Comparison of ENCODE assay signal across 2 cellular contexts in genomic region chr1:153428790-153429189, GRCh38.
TF ChIP-seq lines count a peak whose summit lies in the region.

No MANE protein-coding gene starts in this region.

TF ChIP-seq in HepG2, 621 proteins besides CTCF, POLR2A, EP300 and RAD21:
- TF ChIP-seq NFATC3 (CRISPR knock-in tag; IDR thresholded peaks at IDR 0.05): no peak
- no peak for TF ChIP-seq SNAPC2 (CRISPR knock-in tag; IDR thresholded peaks at IDR 0.05)
- no peak for TF ChIP-seq ETV5 (CRISPR knock-in tag; IDR thresholded peaks at IDR 0.05; ENCODE audit: borderline replicate concordance)
- TF ChIP-seq PITX1 (CRISPR knock-in tag; IDR thresholded peaks at IDR 0.05): no peak
- no peak for TF ChIP-seq ZBTB3 (CRISPR knock-in tag; IDR thresholded peaks at IDR 0.05; ENCODE audit: borderline replicate concordance, low read depth)

TF ChIP-seq in SK-N-SH, 30 proteins besides CTCF, POLR2A, EP300 and RAD21:
- no peak for TF ChIP-seq FOSL2 (IDR thresholded peaks at IDR 0.05; ENCODE audit: borderline replicate concordance, low read depth)
- no peak for TF ChIP-seq USF2 (IDR thresholded peaks at IDR 0.05; ENCODE audit: borderline replicate concordance, low read depth, low read length)
- TF ChIP-seq TCF12 (IDR thresholded peaks at IDR 0.05): no peak
- no peak for TF ChIP-seq TAF1 (IDR thresholded peaks at IDR 0.05; ENCODE audit: borderline replicate concordance, low read depth, low read length)
- TF ChIP-seq YY1 (IDR thresholded peaks at IDR 0.05; ENCODE audit: low read depth): no peak
- TF ChIP-seq SMC3 (IDR thresholded peaks at IDR 0.05; ENCODE audit: low read depth, low read length): no peak
- no peak for TF ChIP-seq REST (IDR thresholded peaks at IDR 0.05; ENCODE audit: low read depth, low read length)
- TF ChIP-seq JUND (IDR thresholded peaks at IDR 0.05): no peak
- TF ChIP-seq MXI1 (IDR thresholded peaks at IDR 0.05; ENCODE audit: low read depth, low read length): no peak
- TF ChIP-seq USF1 (IDR thresholded peaks at IDR 0.05; ENCODE audit: borderline replicate concordance, low read depth): no peak
- no peak for TF ChIP-seq EZH2phosphoT487 (IDR thresholded peaks at IDR 0.05; ENCODE audit: borderline replicate concordance, low read depth)
- TF ChIP-seq PBX3 (IDR thresholded peaks at IDR 0.05): no peak
- no peak for TF ChIP-seq IRF3 (IDR thresholded peaks at IDR 0.05; ENCODE audit: low read depth, low read length)
- no peak for TF ChIP-seq GATA2 (CRISPR knock-in tag; IDR thresholded peaks at IDR 0.05)
- no peak for TF ChIP-seq RFX5 (IDR thresholded peaks at IDR 0.05; ENCODE audit: low read length)
- no peak for TF ChIP-seq SIN3A (IDR thresholded peaks at IDR 0.05; ENCODE audit: borderline replicate concordance, low read depth, low read length)
- TF ChIP-seq RCOR1 (IDR thresholded peaks at IDR 0.05; ENCODE audit: low read length): no peak
